ENCODE assay signal across 5 cellular contexts in the genomic region with DNA sequence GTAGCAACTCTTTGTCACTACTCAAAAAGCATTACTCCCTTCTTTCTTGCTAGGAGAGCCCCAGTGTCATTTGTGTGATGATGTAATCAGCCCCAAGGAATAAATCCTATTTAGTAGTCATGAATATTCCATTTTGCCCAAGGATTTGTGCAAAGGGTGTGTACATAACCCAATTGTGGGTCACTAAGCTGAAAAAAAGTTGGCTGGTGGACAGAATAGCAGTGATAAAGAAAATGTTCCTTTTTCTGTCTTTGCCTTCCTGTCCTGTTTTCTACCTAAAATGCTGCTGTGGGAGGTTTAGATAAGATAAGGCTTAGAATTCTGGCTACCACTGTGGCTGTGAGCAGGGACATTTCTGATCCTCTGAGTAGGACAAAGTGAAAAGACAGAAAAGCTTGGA.
"Had no signal": no experiment of that assay in that cellular context is flagged by ENCODE, and none has a peak within 500 bp of the region (broad histone marks: within the 10 kb centered on the region; RNA-seq: fewer than 3 reads in every experiment).

No MANE protein-coding gene starts in this region.

- H3K4me3 ChIP-seq: GM23338, K562 had no signal

- DNase-seq: H9, HCEC 1CT, IMR-90 had no signal

- ATAC-seq: GM23338, K562 had no signal
